Comparison of ENCODE assay signal across 19 cellular contexts in the genomic region with DNA sequence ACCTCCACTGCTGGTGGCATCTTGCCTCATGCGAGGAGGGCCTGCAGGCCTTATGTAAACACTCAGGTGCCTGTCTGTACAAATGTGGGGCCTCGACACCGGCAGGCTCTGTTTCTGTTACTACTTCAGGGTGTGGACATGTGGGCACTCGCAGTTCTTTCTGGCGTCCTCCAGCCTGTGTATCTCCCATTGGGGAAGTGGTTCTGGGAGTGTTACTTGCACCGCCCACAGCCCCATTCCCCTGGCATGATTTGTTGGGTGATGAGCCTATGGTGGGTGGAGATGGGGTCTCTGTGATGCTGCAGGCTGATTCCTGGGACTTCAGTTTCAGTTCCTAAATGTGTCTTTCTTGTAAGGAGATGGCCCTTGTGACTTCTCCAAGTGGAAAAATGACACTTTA.
DNase-seq lines count a peak whose midpoint lies in the region; ATAC-seq and TF ChIP-seq lines count a peak whose summit lies in the region.
"Had no signal": no experiment of that assay in that cellular context is flagged by ENCODE, and none has a peak within 500 bp of the region (broad histone marks: within the 10 kb centered on the region; RNA-seq: fewer than 3 reads in every experiment).

No MANE protein-coding gene starts in this region.

- peak overlapping the region in 6 of 11 experiments; percentile 16 to 70 (median 56); a peak in 11 of 22 replicates for H3K4me2 ChIP-seq in BLaER1 treated with 17β-estradiol and CSF1 and Interleukin-3, amounts not matched to agents 10 nM and 100 nM

- no peaks in the 10 kb centered on the region for H4K20me1 ChIP-seq in BLaER1 treated with 17β-estradiol and CSF1 and Interleukin-3, amounts not matched to agents 10 nM and 100 nM

- WGBS in gastroesophageal sphincter (ENCODE audit: low coverage in 1 of 2), 2 donors: 100% methylated on average over 1 of the region's 6 CpGs; no CpG with 5 or more reads in 1 of the 2 donors
- 47 to 64% methylated on average over 6 of the region's 6 CpGs for WGBS in lung, 2 donors

- no peaks in the 10 kb centered on the region for H3K9me3 Mint-ChIP-seq in activated naive CD8-positive, alpha-beta T cell treated with anti-CD3 and anti-CD28 coated beads, Interleukin-2, amount 50 U/mL, for 24 hours
- H3K9me3 Mint-ChIP-seq: stimulated activated naive CD8-positive, alpha-beta T cell treated with anti-CD3 and anti-CD28 coated beads, Interleukin-15, Interleukin-2, amounts not matched to agents 100 ng/mL and 50 ng/mL, for 24 hours had no signal

- peak overlapping the region in 2 of 11 experiments; percentile 49 to 53; a peak in 3 of 22 replicates for H3K9ac ChIP-seq in BLaER1 treated with 17β-estradiol and CSF1 and Interleukin-3, amounts not matched to agents 10 nM and 100 nM

- H3K4me1 ChIP-seq in BLaER1 treated with 17β-estradiol and CSF1 and Interleukin-3, amounts not matched to agents 10 nM and 100 nM: peaks cover 0 to 88% (median 21%) of the 10 kb centered on the region in 10 experiments; a peak in 11 of 20 replicates
- peaks cover 0 to 15% (median 0%) of the 10 kb centered on the region in 3 donors for H3K4me1 ChIP-seq in gastroesophageal sphincter
- no peaks in the 10 kb centered on the region for H3K4me1 ChIP-seq in lung (ENCODE audit: control insufficient read depth in 2 of 2, insufficient read depth in 2 of 2, low read length in 2 of 2)
- H3K4me1 ChIP-seq: ascending aorta had no signal

- H3K36me3 ChIP-seq in BLaER1 treated with 17β-estradiol and CSF1 and Interleukin-3, amounts not matched to agents 10 nM and 100 nM: no peaks in the 10 kb centered on the region
- no peaks in the 10 kb centered on the region for H3K36me3 ChIP-seq in gastroesophageal sphincter
- H3K36me3 ChIP-seq in lung (ENCODE audit: control insufficient read depth in 2 of 2, insufficient read depth in 2 of 2, low read length in 2 of 2): no peaks in the 10 kb centered on the region
- H3K36me3 ChIP-seq in MG63: no peaks in the 10 kb centered on the region
- H3K36me3 ChIP-seq: ascending aorta had no signal

- peak; percentile 60 for ATAC-seq in gastroesophageal sphincter
- peak; percentile 56 for ATAC-seq in lung (ENCODE audit: insufficient read depth, low FRiP score)
- ATAC-seq in activated naive CD8-positive, alpha-beta T cell treated with anti-CD3 and anti-CD28 coated beads, Interleukin-2, amount 50 U/mL, for 24 hours: no peak
- ATAC-seq in HG03280 (IDR thresholded peaks at IDR 0.05; ENCODE audit: unreplicated experiment): no peak
- ATAC-seq: HCT116, PC-3 had no signal

- H3K27ac ChIP-seq in BLaER1 treated with 17β-estradiol and CSF1 and Interleukin-3, amounts not matched to agents 10 nM and 100 nM: peak overlapping the region in 7 of 11 experiments; percentile 12 to 77 (median 51); a peak in 13 of 22 replicates
- H3K27ac ChIP-seq in gastroesophageal sphincter (no peak overlapping the region), lung (ENCODE audit: low read depth in 1 of 2, low read length in 1 of 2) (no peak overlapping the region)
- H3K27ac ChIP-seq: ascending aorta, epithelial cell of prostate had no signal

- no peak for TF ChIP-seq CTCF in gastroesophageal sphincter (IDR thresholded peaks at IDR 0.05)
- no peak for TF ChIP-seq CTCF in lung (IDR thresholded peaks at IDR 0.05; ENCODE audit: control extremely low read depth, extremely low read depth)

- no peak for TF ChIP-seq EP300 in gastroesophageal sphincter (IDR thresholded peaks at IDR 0.05)

- H3K36me3 Mint-ChIP-seq in activated naive CD8-positive, alpha-beta T cell treated with anti-CD3 and anti-CD28 coated beads, Interleukin-2, amount 50 U/mL, for 24 hours (ENCODE audit: low read depth): no peaks in the 10 kb centered on the region

- H3K4me1 Mint-ChIP-seq in activated naive CD8-positive, alpha-beta T cell treated with anti-CD3 and anti-CD28 coated beads, Interleukin-2, amount 50 U/mL, for 24 hours: no peaks in the 10 kb centered on the region

- H3K4me3 ChIP-seq in BLaER1 treated with 17β-estradiol and CSF1 and Interleukin-3, amounts not matched to agents 10 nM and 100 nM: no peak overlapping the region
- H3K4me3 ChIP-seq in gastroesophageal sphincter: no peak overlapping the region
- no peak overlapping the region for H3K4me3 ChIP-seq in lung
- H3K4me3 ChIP-seq in MG63: no peak overlapping the region
- H3K4me3 ChIP-seq: ascending aorta, coronary artery had no signal

- no peaks in the 10 kb centered on the region for H3K9me3 ChIP-seq in BLaER1 treated with 17β-estradiol and CSF1 and Interleukin-3, amounts not matched to agents 10 nM and 100 nM (replicated peaks in 1 of 11)
- no peaks in the 10 kb centered on the region for H3K9me3 ChIP-seq in gastroesophageal sphincter
- H3K9me3 ChIP-seq in lung (ENCODE audit: control insufficient read depth in 2 of 2, insufficient read depth in 1 of 2, low read length in 1 of 2): no peaks in the 10 kb centered on the region
- H3K9me3 ChIP-seq in MG63: no peaks in the 10 kb centered on the region
- H3K9me3 ChIP-seq: ascending aorta had no signal

- TF ChIP-seq POLR2A in gastroesophageal sphincter (IDR thresholded peaks at IDR 0.05): no peak

- H3K4me3 Mint-ChIP-seq in activated naive CD8-positive, alpha-beta T cell treated with anti-CD3 and anti-CD28 coated beads, Interleukin-2, amount 50 U/mL, for 24 hours: no peak overlapping the region
- H3K4me3 Mint-ChIP-seq: stimulated activated naive CD8-positive, alpha-beta T cell treated with anti-CD3 and anti-CD28 coated beads, Interleukin-15, Interleukin-2, amounts not matched to agents 100 ng/mL and 50 ng/mL, for 24 hours had no signal

- peak; percentile 30 for DNase-seq in NOMO-1 treated with DMSO at 0.1 percent for 48 hours (lab: John Stamatoyannopoulos, UW; ENCODE audit: unreplicated experiment)
- DNase-seq in lung (ENCODE audit: low spot score): peak; percentile 49
- no peak for DNase-seq in activated naive CD8-positive, alpha-beta T cell treated with anti-CD3 and anti-CD28 coated beads, Interleukin-2, amount 50 U/mL, for 24 hours
- no peak for DNase-seq in MG63
- DNase-seq in GM19240 (ENCODE audit: insufficient read length, low spot score): no peak
- DNase-seq: activated CD4-positive, CD25-positive, alpha-beta regulatory T cell; activated gamma-delta T cell; kidney glomerular epithelial cell; NCI-H1694; NCI-H446 treated with DMSO at 0.1 percent for 48 hours; PC-3 had no signal

- no peak overlapping the region for H3K27ac Mint-ChIP-seq in activated naive CD8-positive, alpha-beta T cell treated with anti-CD3 and anti-CD28 coated beads, Interleukin-2, amount 50 U/mL, for 24 hours
- H3K27ac Mint-ChIP-seq: stimulated activated naive CD8-positive, alpha-beta T cell treated with anti-CD3 and anti-CD28 coated beads, Interleukin-15, Interleukin-2, amounts not matched to agents 100 ng/mL and 50 ng/mL, for 24 hours had no signal

- H3K27me3 Mint-ChIP-seq in activated naive CD8-positive, alpha-beta T cell treated with anti-CD3 and anti-CD28 coated beads, Interleukin-2, amount 50 U/mL, for 24 hours: no peaks in the 10 kb centered on the region
- H3K27me3 Mint-ChIP-seq: stimulated activated naive CD8-positive, alpha-beta T cell treated with anti-CD3 and anti-CD28 coated beads, Interleukin-15, Interleukin-2, amounts not matched to agents 100 ng/mL and 50 ng/mL, for 24 hours had no signal

- no peaks in the 10 kb centered on the region for H3K27me3 ChIP-seq in BLaER1 treated with 17β-estradiol and CSF1 and Interleukin-3, amounts not matched to agents 10 nM and 100 nM
- H3K27me3 ChIP-seq in gastroesophageal sphincter: no peaks in the 10 kb centered on the region
- no peaks in the 10 kb centered on the region for H3K27me3 ChIP-seq in lung (ENCODE audit: control insufficient read depth, insufficient read depth)
- no peaks in the 10 kb centered on the region for H3K27me3 ChIP-seq in MG63
- H3K27me3 ChIP-seq: ascending aorta had no signal

Comparison
In these comparisons a context has a peak if more than half of its experiments do, and no peak if none do; other contexts are left out.
1. H3K27ac ChIP-seq: peak in BLaER1 treated with 17β-estradiol and CSF1 and Interleukin-3, amounts not matched to agents 10 nM and 100 nM (7 of 11); none in gastroesophageal sphincter (0 of 4) and lung (0 of 2).
2. DNase-seq: peak in NOMO-1 treated with DMSO at 0.1 percent for 48 hours (single experiment) and lung (single experiment); none in activated naive CD8-positive, alpha-beta T cell treated with anti-CD3 and anti-CD28 coated beads, Interleukin-2, amount 50 U/mL, for 24 hours (single experiment), MG63 (single experiment) and GM19240 (single experiment).
3. ATAC-seq: peak in gastroesophageal sphincter (single experiment) and lung (single experiment); none in activated naive CD8-positive, alpha-beta T cell treated with anti-CD3 and anti-CD28 coated beads, Interleukin-2, amount 50 U/mL, for 24 hours (single experiment) and HG03280 (single experiment).